14 cellular contexts compared by ENCODE assay signal in the genomic region with DNA sequence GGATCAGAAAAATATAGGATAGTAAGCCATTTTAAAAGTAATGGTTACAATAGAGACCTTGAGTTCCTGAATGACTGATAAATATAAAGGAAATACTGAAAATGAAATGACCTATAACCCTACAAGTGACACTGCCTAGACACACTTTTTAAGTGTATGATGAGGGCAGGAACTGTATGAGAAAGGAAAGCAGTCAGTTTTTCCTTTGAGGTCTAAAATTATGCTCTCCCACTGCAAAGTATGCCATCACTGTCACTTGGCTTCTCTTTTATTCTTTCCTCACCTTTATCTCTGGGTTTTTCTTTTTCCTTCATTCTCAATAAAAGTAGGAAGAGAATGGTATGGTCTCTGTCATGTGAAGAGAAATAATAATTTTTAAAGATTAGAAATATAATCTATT. TPM values are rescaled to one million over a fixed set of nuclear protein-coding genes. Genes with fewer than 3 reads are reported as not detected.
DNase-seq lines count a peak whose midpoint lies in the region; ATAC-seq, FAIRE-seq and TF ChIP-seq lines count a peak whose summit lies in the region.
"Had no signal": no experiment of that assay in that cellular context is flagged by ENCODE, and none has a peak within 500 bp of the region (broad histone marks: within the 10 kb centered on the region; RNA-seq: fewer than 3 reads in every experiment).

No MANE protein-coding gene starts in this region.

- TF ChIP-seq CTCF in D721Med (IDR thresholded peaks at IDR 0.05; ENCODE audit: insufficient read depth, missing control alignments) (no peak), KMS-11 (conservative IDR thresholded peaks at IDR 0.05; ENCODE audit: low read depth, low read length) (no peak), glutamatergic neuron (IDR thresholded peaks at IDR 0.05; ENCODE audit: partially characterized antibody, unreplicated experiment) (no peak), heart left ventricle (IDR thresholded peaks at IDR 0.05) (no peak)

- H3K9ac ChIP-seq in KMS-11 = no peak overlapping the region

- H3K36me3 Mint-ChIP-seq in activated CD8-positive, alpha-beta memory T cell treated with anti-CD3 and anti-CD28 coated beads, Interleukin-2, amount 10 ng/mL, durations not matched to agents 7 days and 5 days = peaks cover 7% of the 10 kb centered on the region
- H3K36me3 Mint-ChIP-seq in glutamatergic neuron (ENCODE audit: unreplicated experiment) = no peaks in the 10 kb centered on the region
- H3K36me3 Mint-ChIP-seq in stimulated activated memory B cell treated with anti-CD40 and anti-IgM and Interleukin-4, amounts not matched to agents 10 μg/mL and 1 μg/mL and 100 μg/mL, for 72 hours = peaks cover 6% of the 10 kb centered on the region
- H3K36me3 Mint-ChIP-seq: CD8-positive, alpha-beta memory T cell had no signal

- CTCF ChIA-PET in activated CD8-positive, alpha-beta memory T cell treated with anti-CD3 and anti-CD28 coated beads, Interleukin-2, amount 10 ng/mL, durations not matched to agents 7 days and 5 days (lab: Charles Lee) = no interaction called here

- H3K4me3 Mint-ChIP-seq in activated CD8-positive, alpha-beta memory T cell treated with anti-CD3 and anti-CD28 coated beads, Interleukin-2, amount 10 ng/mL, durations not matched to agents 7 days and 5 days = no peak overlapping the region
- H3K4me3 Mint-ChIP-seq in glutamatergic neuron (ENCODE audit: unreplicated experiment) = no peak overlapping the region
- H3K4me3 Mint-ChIP-seq in stimulated activated memory B cell treated with anti-CD40 and anti-IgM and Interleukin-4, amounts not matched to agents 10 μg/mL and 1 μg/mL and 100 μg/mL, for 72 hours = no peak overlapping the region
- H3K4me3 Mint-ChIP-seq: CD8-positive, alpha-beta memory T cell; H9 had no signal

- intact Hi-C loops in heart left ventricle (cut with DNase I) = no loop called here

- no peak for TF ChIP-seq POLR2A in heart left ventricle (IDR thresholded peaks at IDR 0.05)

- H3K79me2 ChIP-seq in KMS-11 (ENCODE audit: insufficient read depth, low read depth) = peaks cover 15% of the 10 kb centered on the region; the same call in 1 of the 2 replicates

- peak; percentile 20 for ATAC-seq in activated CD8-positive, alpha-beta memory T cell treated with anti-CD3 and anti-CD28 coated beads, Interleukin-2, amount 10 ng/mL, durations not matched to agents 7 days and 5 days
- ATAC-seq in heart left ventricle (no peak), HG03439 (IDR thresholded peaks at IDR 0.05; ENCODE audit: unreplicated experiment) (no peak)
- no peak for ATAC-seq in stimulated activated memory B cell treated with anti-CD40 and anti-IgM and Interleukin-4, amounts not matched to agents 10 μg/mL and 1 μg/mL and 100 μg/mL, for 72 hours

- H2AFZ ChIP-seq in KMS-11 (ENCODE audit: low read depth) = no peak overlapping the region

- peaks cover 42% of the 10 kb centered on the region for H3K4me1 ChIP-seq in KMS-11 (ENCODE audit: low read depth, poor library complexity, severe bottlenecking)
- H3K4me1 ChIP-seq in heart left ventricle = peaks cover 0 to 14% (median 0%) of the 10 kb centered on the region in 12 donors
- H3K4me1 ChIP-seq: Caco-2 had no signal

- H3K27ac Mint-ChIP-seq in activated CD8-positive, alpha-beta memory T cell treated with anti-CD3 and anti-CD28 coated beads, Interleukin-2, amount 10 ng/mL, durations not matched to agents 7 days and 5 days = no peak overlapping the region
- peak overlapping the region; percentile 25 for H3K27ac Mint-ChIP-seq in glutamatergic neuron (ENCODE audit: unreplicated experiment)
- no peak overlapping the region for H3K27ac Mint-ChIP-seq in stimulated activated memory B cell treated with anti-CD40 and anti-IgM and Interleukin-4, amounts not matched to agents 10 μg/mL and 1 μg/mL and 100 μg/mL, for 72 hours
- H3K27ac Mint-ChIP-seq: CD8-positive, alpha-beta memory T cell had no signal

- H4K20me1 ChIP-seq in KMS-11 (ENCODE audit: insufficient read depth) = no peaks in the 10 kb centered on the region

- FAIRE-seq in D721Med (lab: Jason Lieb, UNC) = peak; percentile 44

- DNase-seq in activated CD8-positive, alpha-beta memory T cell treated with anti-CD3 and anti-CD28 coated beads, Interleukin-2, amount 10 ng/mL, durations not matched to agents 7 days and 5 days = no peak
- DNase-seq in activated CD8-positive, alpha-beta memory T cell treated with anti-CD3 and anti-CD28 coated beads, Interleukin-2, amount 50 U/mL, for 48 hours = no peak
- DNase-seq in D721Med (ENCODE audit: insufficient read length, low spot score) = no peak
- DNase-seq in glutamatergic neuron = no peak
- no peak for DNase-seq in heart left ventricle
- DNase-seq: Caco-2; CD8-positive, alpha-beta memory T cell; DMS53; GF-D8; GOT3; H9 had no signal

- peaks cover 8% of the 10 kb centered on the region for H3K4me1 Mint-ChIP-seq in activated CD8-positive, alpha-beta memory T cell treated with anti-CD3 and anti-CD28 coated beads, Interleukin-2, amount 10 ng/mL, durations not matched to agents 7 days and 5 days
- H3K4me1 Mint-ChIP-seq in glutamatergic neuron (ENCODE audit: low read depth, unreplicated experiment) = peaks cover 45% of the 10 kb centered on the region
- H3K4me1 Mint-ChIP-seq in stimulated activated memory B cell treated with anti-CD40 and anti-IgM and Interleukin-4, amounts not matched to agents 10 μg/mL and 1 μg/mL and 100 μg/mL, for 72 hours = no peaks in the 10 kb centered on the region
- H3K4me1 Mint-ChIP-seq: H9 had no signal

- H3K27ac ChIP-seq in KMS-11 (no peak overlapping the region), heart left ventricle (no peak overlapping the region)

- H3K9me3 ChIP-seq in heart left ventricle = no peaks in the 10 kb centered on the region
- H3K9me3 ChIP-seq: Caco-2 had no signal

- peak overlapping the region; percentile 8; the same call in 1 of the 2 replicates for H3K4me2 ChIP-seq in KMS-11

- H3K4me3 ChIP-seq in KMS-11 (IDR thresholded peaks at IDR 0.05; ENCODE audit: insufficient read depth, low read depth, low read length) = no peak overlapping the region
- no peak overlapping the region for H3K4me3 ChIP-seq in heart left ventricle

- H3K27me3 Mint-ChIP-seq in activated CD8-positive, alpha-beta memory T cell treated with anti-CD3 and anti-CD28 coated beads, Interleukin-2, amount 10 ng/mL, durations not matched to agents 7 days and 5 days = no peaks in the 10 kb centered on the region
- peaks cover 8% of the 10 kb centered on the region for H3K27me3 Mint-ChIP-seq in glutamatergic neuron (ENCODE audit: unreplicated experiment)
- no peaks in the 10 kb centered on the region for H3K27me3 Mint-ChIP-seq in stimulated activated memory B cell treated with anti-CD40 and anti-IgM and Interleukin-4, amounts not matched to agents 10 μg/mL and 1 μg/mL and 100 μg/mL, for 72 hours
- H3K27me3 Mint-ChIP-seq: CD8-positive, alpha-beta memory T cell had no signal

- H3K27me3 ChIP-seq in KMS-11 (ENCODE audit: insufficient read depth, low read depth) (no peaks in the 10 kb centered on the region), heart left ventricle (no peaks in the 10 kb centered on the region)

- H3K36me3 ChIP-seq in KMS-11 (ENCODE audit: insufficient read depth) (no peaks in the 10 kb centered on the region), heart left ventricle (no peaks in the 10 kb centered on the region)

- H3K9me3 Mint-ChIP-seq in activated CD8-positive, alpha-beta memory T cell treated with anti-CD3 and anti-CD28 coated beads, Interleukin-2, amount 10 ng/mL, durations not matched to agents 7 days and 5 days (ENCODE audit: low read depth) = no peaks in the 10 kb centered on the region
- peaks cover 16% of the 10 kb centered on the region for H3K9me3 Mint-ChIP-seq in glutamatergic neuron (ENCODE audit: unreplicated experiment)
- H3K9me3 Mint-ChIP-seq in stimulated activated memory B cell treated with anti-CD40 and anti-IgM and Interleukin-4, amounts not matched to agents 10 μg/mL and 1 μg/mL and 100 μg/mL, for 72 hours = no peaks in the 10 kb centered on the region
- H3K9me3 Mint-ChIP-seq: CD8-positive, alpha-beta memory T cell; H9 had no signal

RNA-seq across cellular contexts. Expression of a gene that starts 13.5 kb away (rescaled TPM):
- total RNA-seq in activated CD8-positive, alpha-beta memory T cell treated with anti-CD3 and anti-CD28 coated beads, Interleukin-2, amount 10 ng/mL, durations not matched to agents 7 days and 5 days = 10 to 100 TPM; 23.4 to 27.2 TPM
- total RNA-seq in glutamatergic neuron (ENCODE audit: unreplicated experiment) (47.1 TPM), heart left ventricle (10 to 100 TPM; 12.5 to 48.2 (median 24.9) TPM)
- 10 to 100 TPM in 1 of 2 donors, 1 to 10 TPM in 1; 9.1 to 21.9 TPM for polyA plus RNA-seq in heart left ventricle
